22 cellular contexts compared by ENCODE assay signal in the genomic region with DNA sequence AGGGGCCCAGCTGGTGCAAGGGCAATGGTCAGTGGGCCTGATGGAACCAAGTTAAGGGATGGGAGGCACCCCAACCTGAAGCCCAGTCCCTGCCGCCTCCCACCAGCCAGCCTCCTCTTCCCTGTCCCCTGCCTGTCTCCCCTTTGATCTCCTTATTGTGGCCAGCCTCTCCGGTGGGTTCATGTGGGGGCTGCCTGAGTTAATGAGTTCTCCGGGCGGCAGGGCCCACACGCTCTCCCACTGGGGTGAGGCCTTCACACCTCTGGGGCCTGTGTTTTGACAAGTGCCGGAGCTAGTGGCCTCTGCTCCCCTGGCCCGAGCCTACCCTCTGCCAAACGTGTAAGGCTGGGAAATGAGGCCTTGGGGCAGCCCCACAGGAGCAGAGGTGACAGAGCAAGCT. TPM values are rescaled to one million over a fixed set of nuclear protein-coding genes. Genes with fewer than 3 reads are reported as not detected.
DNase-seq lines count a peak whose midpoint lies in the region; ATAC-seq, FAIRE-seq and TF ChIP-seq lines count a peak whose summit lies in the region.
"Had no signal": no experiment of that assay in that cellular context is flagged by ENCODE, and none has a peak within 500 bp of the region (broad histone marks: within the 10 kb centered on the region; RNA-seq: fewer than 3 reads in every experiment).

No MANE protein-coding gene starts in this region.

- no peak overlapping the region for H4K12ac ChIP-seq in trophoblast cell (ENCODE audit: low read depth, low read length)

- no peak overlapping the region for H3K23ac ChIP-seq in H1 (ENCODE audit: insufficient read length)
- no peak overlapping the region for H3K23ac ChIP-seq in trophoblast cell (ENCODE audit: low read length)

- H3K9me3 ChIP-seq in H1 (ENCODE audit: insufficient read depth in 2 of 2, low read depth in 1 of 2, low read length in 1 of 2) (no peaks in the 10 kb centered on the region), trophoblast cell (ENCODE audit: insufficient read depth, low read depth, low read length) (no peaks in the 10 kb centered on the region)
- no peaks in the 10 kb centered on the region for H3K9me3 ChIP-seq in naive thymus-derived CD4-positive, alpha-beta T cell (ENCODE audit: control insufficient read depth in 2 of 3, low read length in 3 of 3)
- H3K9me3 ChIP-seq: Caco-2, HAP-1, SJSA1 had no signal

- H2BK120ac ChIP-seq in H1 (replicated peaks; ENCODE audit: low read depth, low read length) (no peak overlapping the region), trophoblast cell (ENCODE audit: insufficient read depth, low read length, poor library complexity) (peak overlapping the region; percentile 33)

- H3K27me3 ChIP-seq in H1 (replicated peaks in 1 of 4; ENCODE audit: control insufficient read depth in 3 of 4, extremely low read depth in 1 of 4, insufficient read depth in 3 of 4, low read length in 3 of 4), result no peaks in the 10 kb centered on the region; a peak in 2 of 7 replicates
- no peaks in the 10 kb centered on the region for H3K27me3 ChIP-seq in trophoblast cell (ENCODE audit: insufficient read depth, low read length)
- H3K27me3 ChIP-seq in naive thymus-derived CD4-positive, alpha-beta T cell (ENCODE audit: control insufficient read depth in 2 of 2, insufficient read depth in 2 of 2, low read length in 2 of 2), result no peaks in the 10 kb centered on the region
- H3K27me3 ChIP-seq: SJSA1 had no signal

- H3K27ac Mint-ChIP-seq in naive thymus-derived CD4-positive, alpha-beta T cell, result no peak overlapping the region
- H3K27ac Mint-ChIP-seq: CD8-positive, alpha-beta T cell; GM23338; IgD-negative memory B cell had no signal

- intact Hi-C loops in naive thymus-derived CD4-positive, alpha-beta T cell (cut with micrococcal nuclease), result no loop called here

- TF ChIP-seq EP300 in H1 (IDR thresholded peaks at IDR 0.05; ENCODE audit: borderline replicate concordance in 1 of 2, low read depth in 2 of 2, low read length in 2 of 2), result no peak

- H2AK5ac ChIP-seq in H1 (ENCODE audit: low read depth, low read length) (no peak overlapping the region), trophoblast cell (ENCODE audit: low read length) (peak overlapping the region; percentile 57)

- H4K8ac ChIP-seq in H1 (ENCODE audit: extremely low read depth, insufficient read depth, low read length), result peak overlapping the region; percentile 43
- H4K8ac ChIP-seq in trophoblast cell (ENCODE audit: low read depth, low read length), result no peak overlapping the region

- H3K36me3 ChIP-seq in H1 (ENCODE audit: control insufficient read depth in 2 of 4, insufficient read depth in 4 of 4, low read length in 3 of 4), result no peaks in the 10 kb centered on the region
- H3K36me3 ChIP-seq in trophoblast cell (ENCODE audit: control insufficient read depth in 1 of 2, insufficient read depth in 2 of 2, low read length in 2 of 2), result no peaks in the 10 kb centered on the region
- H3K36me3 ChIP-seq in naive thymus-derived CD4-positive, alpha-beta T cell (ENCODE audit: control insufficient read depth in 2 of 3, insufficient read depth in 3 of 3, low read length in 3 of 3), result no peaks in the 10 kb centered on the region
- H3K36me3 ChIP-seq: HAP-1, SJSA1 had no signal

- H3K4me2 ChIP-seq in H1 (ENCODE audit: insufficient read depth in 1 of 2, low read depth in 2 of 2, low read length in 2 of 2) (no peak overlapping the region), trophoblast cell (ENCODE audit: low read length) (no peak overlapping the region)
- H3K4me2 ChIP-seq: GM23338 had no signal

- no peak overlapping the region for H3K18ac ChIP-seq in H1 (ENCODE audit: extremely low read depth, low read length)
- H3K18ac ChIP-seq in trophoblast cell (ENCODE audit: low read length), result no peak overlapping the region

- TF ChIP-seq POLR2A in H1 (IDR thresholded peaks at IDR 0.05; ENCODE audit: control extremely low read depth in 1 of 2, low read depth in 2 of 2, low read length in 2 of 2), result no peak

- WGBS in H1 (ENCODE audit: extremely low coverage in 1 of 2, insufficient coverage in 1 of 2, insufficient read length in 1 of 2, insufficient replicate concordance in 2 of 2, low coverage in 1 of 2, low lambda C conversion rate in 2 of 2, missing lambda C conversion rate in 1 of 2), 2 experiments, result 83% methylated on average over 7 of the region's 8 CpGs; no CpG with 5 or more reads in 1 of the 2 experiments
- no CpG with 5 or more reads among the region's 8 CpGs for WGBS in trophoblast cell (ENCODE audit: extremely low coverage, insufficient coverage, insufficient read length)

- H4K91ac ChIP-seq in H1 (replicated peaks; ENCODE audit: insufficient read length, low read length), result no peak overlapping the region
- no peak overlapping the region for H4K91ac ChIP-seq in trophoblast cell (ENCODE audit: low read depth, low read length)

- no peaks in the 10 kb centered on the region for H3K79me2 ChIP-seq in H1 (ENCODE audit: control insufficient read depth in 1 of 2, insufficient read depth in 2 of 2, low read length in 2 of 2)
- H3K79me2 ChIP-seq in trophoblast cell (ENCODE audit: control insufficient read depth, insufficient read depth, low read length, poor library complexity), result no peaks in the 10 kb centered on the region

- peaks cover 0 to 2% (median 0%) of the 10 kb centered on the region in 4 experiments; a peak in 3 of 7 replicates for H3K4me1 ChIP-seq in H1 (replicated peaks in 1 of 4; ENCODE audit: control insufficient read depth in 3 of 4, insufficient read depth in 4 of 4, low read length in 3 of 4)
- H3K4me1 ChIP-seq in trophoblast cell (ENCODE audit: control insufficient read depth in 1 of 2, insufficient read depth in 2 of 2, low read length in 2 of 2), result peaks cover 17 to 23% of the 10 kb centered on the region in 2 experiments
- no peaks in the 10 kb centered on the region for H3K4me1 ChIP-seq in naive thymus-derived CD4-positive, alpha-beta T cell (ENCODE audit: control insufficient read depth in 2 of 2, insufficient read depth in 2 of 2, low read length in 2 of 2)
- H3K4me1 ChIP-seq: HAP-1 had no signal

- H2BK12ac ChIP-seq in H1 (ENCODE audit: low read depth, low read length) (no peak overlapping the region), trophoblast cell (ENCODE audit: low read length) (peak overlapping the region; percentile 52)

- H3K27me3 Mint-ChIP-seq in naive thymus-derived CD4-positive, alpha-beta T cell, result peaks cover 4 to 32% (median 17%) of the 10 kb centered on the region in 5 donors

- H3K27ac ChIP-seq in VCaP, result peak overlapping the region; percentile 100
- H3K27ac ChIP-seq in H1 (ENCODE audit: low read depth, low read length), result no peak overlapping the region
- H3K27ac ChIP-seq in trophoblast cell (ENCODE audit: low read depth, low read length), result no peak overlapping the region
- no peak overlapping the region for H3K27ac ChIP-seq in naive thymus-derived CD4-positive, alpha-beta T cell (ENCODE audit: low read depth, low read length)
- H3K27ac ChIP-seq: SJSA1 had no signal

- H2AFZ ChIP-seq in H1 (ENCODE audit: low read length) (no peak overlapping the region), trophoblast cell (ENCODE audit: insufficient read depth, low read length, poor library complexity) (no peak overlapping the region)
- H2AFZ ChIP-seq: GM23338 had no signal

- H3K4me3 ChIP-seq in H1 (ENCODE audit: extremely low read depth in 1 of 4, insufficient read depth in 2 of 4, low read depth in 3 of 4, low read length in 4 of 4) (no peak overlapping the region), trophoblast cell (ENCODE audit: low read depth, low read length) (no peak overlapping the region)
- H3K4me3 ChIP-seq in naive thymus-derived CD4-positive, alpha-beta T cell (ENCODE audit: low read length), result no peak overlapping the region
- H3K4me3 ChIP-seq: GM23338, HAP-1, SJSA1 had no signal

- no peak overlapping the region for H3K9ac ChIP-seq in H1 (replicated peaks in 1 of 4; ENCODE audit: extremely low read depth in 1 of 4, low read depth in 3 of 4, low read length in 3 of 4)
- no peak overlapping the region for H3K9ac ChIP-seq in trophoblast cell (ENCODE audit: low read length)

- TF ChIP-seq CTCF in VCaP (conservative IDR thresholded peaks at IDR 0.05) (no peak), H1 (IDR thresholded peaks at IDR 0.05; ENCODE audit: control extremely low read depth in 1 of 3, insufficient read depth in 1 of 3, low read depth in 1 of 3, low read length in 3 of 3) (no peak)

- H3K14ac ChIP-seq in H1 (ENCODE audit: insufficient read length) (no peak overlapping the region), trophoblast cell (ENCODE audit: low read length) (no peak overlapping the region)

- H2BK15ac ChIP-seq in H1 (ENCODE audit: low read length), result no peak overlapping the region

- no peak overlapping the region for H2BK20ac ChIP-seq in H1 (ENCODE audit: low read length)

- DNase-seq in H1 (ENCODE audit: low read depth in 1 of 2, low spot score in 2 of 2) (no peak), trophoblast cell (no peak), HK-2 (ENCODE audit: unreplicated experiment) (no peak)
- DNase-seq in naive thymus-derived CD4-positive, alpha-beta T cell, result no peak
- DNase-seq: C1 segment of cervical spinal cord; Caco-2; CD8-positive, alpha-beta T cell; NCI-H1048; NCI-H1417; NCI-H1694 treated with DMSO at 0.1 percent for 48 hours; NCI-H2081; NCI-H2227 treated with DMSO at 0.1 percent for 48 hours; NCI-H526 treated with DMSO at 0.1 percent for 48 hours; Right ventricle myocardium superior; RPMI8226 had no signal

- H3K4me1 Mint-ChIP-seq in naive thymus-derived CD4-positive, alpha-beta T cell, result peaks cover 0 to 5% (median 0%) of the 10 kb centered on the region in 7 donors

- H4K20me1 ChIP-seq in H1 (replicated peaks in 1 of 2; ENCODE audit: control insufficient read depth in 1 of 2, insufficient read depth in 2 of 2, low read length in 2 of 2), result no peaks in the 10 kb centered on the region

- no peak overlapping the region for H4K5ac ChIP-seq in H1 (ENCODE audit: insufficient read length, low read depth, low read length)

- CTCF ChIA-PET in H1 (lab: Charles Lee; ENCODE audit: partially characterized antibody), result interaction anchor here (1.7 to 10.6 kb wide), 5 partner anchors 8 to 130 kb away, joined by 7 to 153 read pairs (median 9); a partner anchor contains a TSS
- CTCF ChIA-PET in naive thymus-derived CD4-positive, alpha-beta T cell (lab: Charles Lee), result interaction anchor here (1.4 kb wide), 1 partner anchor 18 kb away, joined by 3 read pairs; no protein-coding TSS in a partner anchor

- FAIRE-seq in H1 (lab: Jason Lieb, UNC), result no peak
- FAIRE-seq: G401.6 had no signal

- POLR2A ChIA-PET in H1 (lab: Charles Lee; ENCODE audit: partially characterized antibody), result no interaction called here
- POLR2A ChIA-PET in naive thymus-derived CD4-positive, alpha-beta T cell (lab: Charles Lee), result no interaction called here

- ATAC-seq in naive thymus-derived CD4-positive, alpha-beta T cell, result no peak
- ATAC-seq: CD8-positive, alpha-beta T cell; GM23338 had no signal

- no peaks in the 10 kb centered on the region; the same call in 1 of the 2 replicates for H3K23me2 ChIP-seq in H1 (ENCODE audit: low read depth, low read length)

- H3K4ac ChIP-seq in H1 (replicated peaks; ENCODE audit: insufficient read length, low read depth, low read length) (no peak overlapping the region), trophoblast cell (ENCODE audit: low read depth, low read length) (no peak overlapping the region)

- no peaks in the 10 kb centered on the region for H3K36me3 Mint-ChIP-seq in naive thymus-derived CD4-positive, alpha-beta T cell
- H3K36me3 Mint-ChIP-seq: CD8-positive, alpha-beta T cell had no signal

- H3K4me3 Mint-ChIP-seq in naive thymus-derived CD4-positive, alpha-beta T cell, result no peak overlapping the region
- H3K4me3 Mint-ChIP-seq: CD8-positive, alpha-beta T cell; GM23338; IgD-negative memory B cell had no signal

- no peaks in the 10 kb centered on the region for H3K9me3 Mint-ChIP-seq in naive thymus-derived CD4-positive, alpha-beta T cell
- H3K9me3 Mint-ChIP-seq: CD8-positive, alpha-beta T cell; GM23338; IgD-negative memory B cell had no signal

- H3K79me1 ChIP-seq in H1 (ENCODE audit: low read depth, low read length) (no peaks in the 10 kb centered on the region), trophoblast cell (ENCODE audit: low read length) (peaks cover 5% of the 10 kb centered on the region)

- no peak overlapping the region for H2BK5ac ChIP-seq in H1 (ENCODE audit: low read depth, low read length)
- H2BK5ac ChIP-seq in trophoblast cell (ENCODE audit: low read depth, low read length, poor library complexity), result no peak overlapping the region

- no peak overlapping the region for H3K56ac ChIP-seq in H1 (replicated peaks; ENCODE audit: insufficient read length, low read depth, low read length)

- no peak for TF ChIP-seq RAD21 in H1 (IDR thresholded peaks at IDR 0.05 in 1 of 2, conservative IDR thresholded peaks at IDR 0.05 in 1 of 2; ENCODE audit: low read depth in 2 of 2, low read length in 2 of 2)

RNA-seq across cellular contexts. Expression of a gene that starts 7.2 kb away (rescaled TPM):
- total RNA-seq in H1 (2021; fragmentation: NEBNext Ultra II Directional; extraction: Animal tissue kit (Norgen Biotek cat#: 25700)), result 0.15 TPM in 1 of 2 replicates, not detected in the other
- 0.23 and 0.28 TPM in 2 replicates for polyA plus RNA-seq in H1 (2011; rRNA removed)
- 0.18 TPM for polyA plus RNA-seq in H1 (2011; cell fraction: cytosol; rRNA removed)
- 0.34 TPM for polyA plus RNA-seq in H1 (2011; cell fraction: nucleus; rRNA removed)
- polyA plus RNA-seq in H1 (2012, experiment 1 of 2), result 0.17 to 0.40 TPM (median 0.33 TPM) in 3 of 4 replicates, not detected in the other
- polyA plus RNA-seq in H1 (2012, experiment 2 of 2), result 0.08 TPM
- 0.04 TPM for polyA plus RNA-seq in H1 (2013, experiment 1 of 2)
- polyA plus RNA-seq in H1 (2013, experiment 2 of 2), result 0.06 TPM
- polyA minus RNA-seq in H1 (2011; rRNA and poly(A)+ RNA removed), result not detected in 2 replicates
- 1.4 TPM for polyA minus RNA-seq in H1 (2011; cell fraction: cytosol; rRNA and poly(A)+ RNA removed)
- polyA minus RNA-seq in H1 (2011; cell fraction: nucleus; rRNA and poly(A)+ RNA removed), result 0.70 TPM
- 0.04 and 0.10 TPM in 2 replicates for polyA plus RNA-seq in trophoblast cell (2013)
- total RNA-seq in naive thymus-derived CD4-positive, alpha-beta T cell, result 1 to 10 TPM in 1 of 5 experiments, under 1 TPM in 2, not detected in 2; 0.38 to 1.2 (median 0.50) TPM
- under 1 TPM; 0.17 to 0.38 TPM for polyA plus RNA-seq in naive thymus-derived CD4-positive, alpha-beta T cell

RNA-seq across cellular contexts. Expression of a gene that starts 17.8 kb away (rescaled TPM):
- total RNA-seq in H1 (2021; fragmentation: NEBNext Ultra II Directional; extraction: Animal tissue kit (Norgen Biotek cat#: 25700)), result 0.35 and 0.38 TPM in 2 replicates
- polyA plus RNA-seq in H1 (2011; rRNA removed), result 0.80 and 1.6 TPM in 2 replicates
- 0.57 TPM for polyA plus RNA-seq in H1 (2011; cell fraction: cytosol; rRNA removed)
- polyA plus RNA-seq in H1 (2011; cell fraction: nucleus; rRNA removed), result 0.61 TPM
- polyA plus RNA-seq in H1 (2012, experiment 1 of 2), result 0.25 to 0.88 TPM (median 0.68 TPM) in 3 of 4 replicates, not detected in the other
- 0.43 TPM for polyA plus RNA-seq in H1 (2012, experiment 2 of 2)
- polyA plus RNA-seq in H1 (2013, experiment 1 of 2), result 0.28 TPM
- 0.40 TPM for polyA plus RNA-seq in H1 (2013, experiment 2 of 2)
- not detected in 2 replicates for polyA minus RNA-seq in H1 (2011; rRNA and poly(A)+ RNA removed)
- polyA minus RNA-seq in H1 (2011; cell fraction: cytosol; rRNA and poly(A)+ RNA removed), result not detected
- polyA minus RNA-seq in H1 (2011; cell fraction: nucleus; rRNA and poly(A)+ RNA removed), result 0.60 TPM
- 0.10 and 0.22 TPM in 2 replicates for polyA plus RNA-seq in trophoblast cell (2013)
- not detected for total RNA-seq in naive thymus-derived CD4-positive, alpha-beta T cell
- not detected for polyA plus RNA-seq in naive thymus-derived CD4-positive, alpha-beta T cell
- total RNA-seq: CD8-positive, alpha-beta T cell; NCI-H460; SJSA1 had no signal
- polyA plus RNA-seq: IgD-negative memory B cell had no signal

RNA-seq across cellular contexts. Expression of a gene that starts 56.4 kb away (rescaled TPM):
- 1.6 and 2.2 TPM in 2 replicates for total RNA-seq in H1 (2021; fragmentation: NEBNext Ultra II Directional; extraction: Animal tissue kit (Norgen Biotek cat#: 25700))
- polyA plus RNA-seq in H1 (2011; rRNA removed), result 2.0 and 3.3 TPM in 2 replicates
- 2.2 TPM for polyA plus RNA-seq in H1 (2011; cell fraction: cytosol; rRNA removed)
- polyA plus RNA-seq in H1 (2011; cell fraction: nucleus; rRNA removed), result 5.8 TPM
- polyA plus RNA-seq in H1 (2012, experiment 1 of 2), result 1.6 to 3.7 TPM (median 2.2 TPM) in 4 replicates
- polyA plus RNA-seq in H1 (2012, experiment 2 of 2), result 1.4 TPM
- 5.2 TPM for polyA plus RNA-seq in H1 (2013, experiment 1 of 2)
- 3.8 TPM for polyA plus RNA-seq in H1 (2013, experiment 2 of 2)
- polyA minus RNA-seq in H1 (2011; rRNA and poly(A)+ RNA removed), result 1.6 and 2.5 TPM in 2 replicates
- polyA minus RNA-seq in H1 (2011; cell fraction: cytosol; rRNA and poly(A)+ RNA removed), result 1.5 TPM
- 1.9 TPM for polyA minus RNA-seq in H1 (2011; cell fraction: nucleus; rRNA and poly(A)+ RNA removed)
- polyA plus RNA-seq in trophoblast cell (2013), result 0.23 and 0.40 TPM in 2 replicates
- total RNA-seq in naive thymus-derived CD4-positive, alpha-beta T cell, result 100 to 1,000 TPM in 1 of 5 experiments, 10 to 100 TPM in 1, 1 to 10 TPM in 3; 1.9 to 123 (median 2.7) TPM
- under 1 TPM in 1 of 2 donors, not detected in 1; 0.12 TPM for polyA plus RNA-seq in naive thymus-derived CD4-positive, alpha-beta T cell
